Comparison of ENCODE assay signal across 24 cellular contexts in genomic region chr20:61693055-61693600, GRCh38.
DNase-seq lines count a peak whose midpoint lies in the region; ATAC-seq, FAIRE-seq and TF ChIP-seq lines count a peak whose summit lies in the region.
"Had no signal": no experiment of that assay in that cellular context is flagged by ENCODE, and none has a peak within 500 bp of the region (broad histone marks: within the 10 kb centered on the region; RNA-seq: fewer than 3 reads in every experiment).

No MANE protein-coding gene starts in this region.

- H3K36me3 Mint-ChIP-seq in astrocyte (ENCODE audit: low read depth, unreplicated experiment) = no peaks in the 10 kb centered on the region
- H3K36me3 Mint-ChIP-seq in naive thymus-derived CD8-positive, alpha-beta T cell = peaks cover 0 to 2% (median 0%) of the 10 kb centered on the region in 3 donors
- H3K36me3 Mint-ChIP-seq: CD4-positive, CD25-positive, alpha-beta regulatory T cell; IgD-negative memory B cell had no signal

- no peak overlapping the region for H3K9ac ChIP-seq in IMR-90 (ENCODE audit: low read depth, low read length)
- H3K9ac ChIP-seq in astrocyte (ENCODE audit: low read length) = no peak overlapping the region
- peak overlapping the region; percentile 73 for H3K9ac ChIP-seq in neuronal stem cell (ENCODE audit: low read depth, low read length, poor library complexity)

- no peak for TF ChIP-seq POLR2A in IMR-90 (IDR thresholded peaks at IDR 0.05; ENCODE audit: low read depth, low read length)

- H2BK12ac ChIP-seq in neuronal stem cell (ENCODE audit: low read length) = no peak overlapping the region

- H4K5ac ChIP-seq in IMR-90 (ENCODE audit: low read depth, low read length) = no peak overlapping the region

- in situ Hi-C loops in IMR-90 (cut with MboI; ENCODE audit: low sequenced_read_pairs) = no loop called here

- H3K14ac ChIP-seq in IMR-90 (replicated peaks; ENCODE audit: low read depth, low read length) = no peak overlapping the region
- H3K14ac ChIP-seq in neuronal stem cell (ENCODE audit: low read length) = no peak overlapping the region

- TF ChIP-seq CTCF in IMR-90 (conservative IDR thresholded peaks at IDR 0.05; ENCODE audit: low read depth, low read length) (no peak), astrocyte (IDR thresholded peaks at IDR 0.05; ENCODE audit: insufficient read depth, low read depth, low read length) (no peak), omental fat pad (IDR thresholded peaks at IDR 0.05) (no peak)

- ATAC-seq in IMR-90 (ENCODE audit: low read depth) (no peak), omental fat pad (ENCODE audit: low FRiP score) (no peak), GM18502 (IDR thresholded peaks at IDR 0.05; ENCODE audit: poor library complexity, unreplicated experiment) (no peak)
- ATAC-seq in naive thymus-derived CD8-positive, alpha-beta T cell = no peak
- ATAC-seq: GM23338, HCT116 had no signal

- H2BK120ac ChIP-seq in IMR-90 (ENCODE audit: low read depth, low read length) (no peak overlapping the region), neuronal stem cell (ENCODE audit: low read depth, low read length) (no peak overlapping the region)

- H3K18ac ChIP-seq in IMR-90 (ENCODE audit: low read depth, low read length) = no peak overlapping the region
- H3K18ac ChIP-seq in neuronal stem cell (ENCODE audit: low read length) = peak overlapping the region; percentile 84

- no peaks in the 10 kb centered on the region for H3K36me3 ChIP-seq in IMR-90 (ENCODE audit: control insufficient read depth, insufficient read depth, low read length)
- H3K36me3 ChIP-seq in astrocyte (ENCODE audit: insufficient read depth, low read length) = no peaks in the 10 kb centered on the region
- H3K36me3 ChIP-seq in neuronal stem cell (replicated peaks in 1 of 2; ENCODE audit: control insufficient read depth in 2 of 2, insufficient read depth in 2 of 2, low read length in 2 of 2) = no peaks in the 10 kb centered on the region
- H3K36me3 ChIP-seq: BE2C had no signal

- CTCF ChIA-PET in IMR-90 (lab: Yijun Ruan, JAX) = no interaction called here

- H4K20me1 ChIP-seq in IMR-90 (ENCODE audit: insufficient read depth, low read length) (no peaks in the 10 kb centered on the region), astrocyte (ENCODE audit: insufficient read depth, low read length) (peaks cover 3% of the 10 kb centered on the region)

- POLR2A ChIA-PET in IMR-90 (lab: Charles Lee; ENCODE audit: unreplicated experiment) = no interaction called here
- POLR2A ChIA-PET in naive thymus-derived CD8-positive, alpha-beta T cell (lab: Charles Lee) = no interaction called here

- no peak overlapping the region for H3K23ac ChIP-seq in IMR-90 (ENCODE audit: low read depth, low read length)
- no peak overlapping the region for H3K23ac ChIP-seq in neuronal stem cell (ENCODE audit: low read depth, low read length, poor library complexity)

- H3K27ac ChIP-seq in IMR-90 (ENCODE audit: insufficient read depth, low read length) = no peak overlapping the region
- H3K27ac ChIP-seq in astrocyte (ENCODE audit: low read depth, low read length) = no peak overlapping the region
- no peak overlapping the region for H3K27ac ChIP-seq in neuronal stem cell (replicated peaks; ENCODE audit: low read length)
- H3K27ac ChIP-seq: HL-60 had no signal

- TF ChIP-seq RAD21 in IMR-90 (IDR thresholded peaks at IDR 0.05; ENCODE audit: low read length) = no peak

- DNase-seq in IMR-90 (no peak), astrocyte (ENCODE audit: low read depth) (no peak), left kidney (ENCODE audit: low read depth, low spot score) (peak; percentile 33), neuronal stem cell (ENCODE audit: low spot score) (no peak), omental fat pad (ENCODE audit: low spot score) (no peak)
- DNase-seq in naive thymus-derived CD8-positive, alpha-beta T cell = no peak
- DNase-seq: ACHN; BE2C; C1 segment of cervical spinal cord; CD4-positive, CD25-positive, alpha-beta regulatory T cell; CD8-positive, alpha-beta memory T cell; COR-L47; DMS 273 treated with DMSO at 0.1 percent for 48 hours; DMS53; H7; HFFc6 had no signal

- dilution Hi-C loops in IMR-90 (cut with HindIII; ENCODE audit: low sequenced_read_pairs, unreplicated experiment) = no loop called here

- H3K4me3 Mint-ChIP-seq in astrocyte (ENCODE audit: unreplicated experiment) = no peak overlapping the region
- no peak overlapping the region for H3K4me3 Mint-ChIP-seq in naive thymus-derived CD8-positive, alpha-beta T cell
- H3K4me3 Mint-ChIP-seq: CD4-positive, CD25-positive, alpha-beta regulatory T cell; CD8-positive, alpha-beta memory T cell; GM23338; HFFc6; IgD-negative memory B cell had no signal

- H2BK15ac ChIP-seq in IMR-90 (ENCODE audit: low read depth, low read length) (no peak overlapping the region), neuronal stem cell (ENCODE audit: low read length) (no peak overlapping the region)

- no peaks in the 10 kb centered on the region for H3K79me2 ChIP-seq in astrocyte (ENCODE audit: insufficient read depth, low read length)

- intact Hi-C loops in IMR-90 (cut with micrococcal nuclease) = no loop called here

- no peaks in the 10 kb centered on the region for H3K27me3 ChIP-seq in IMR-90 (ENCODE audit: control insufficient read depth, insufficient read depth, low read length)
- no peaks in the 10 kb centered on the region for H3K27me3 ChIP-seq in astrocyte (ENCODE audit: insufficient read depth, low read length)
- H3K27me3 ChIP-seq in neuronal stem cell (ENCODE audit: control insufficient read depth in 3 of 3, insufficient read depth in 3 of 3, low read depth in 1 of 3, low read length in 3 of 3) = no peaks in the 10 kb centered on the region
- H3K27me3 ChIP-seq: BE2C had no signal

- no peak overlapping the region for H2AK5ac ChIP-seq in IMR-90 (ENCODE audit: low read depth, low read length)
- H2AK5ac ChIP-seq in neuronal stem cell (ENCODE audit: low read depth, low read length) = peak overlapping the region; percentile 57

- H3K4me2 ChIP-seq in IMR-90 (ENCODE audit: low read depth, low read length) (no peak overlapping the region), astrocyte (ENCODE audit: low read length) (no peak overlapping the region), neuronal stem cell (ENCODE audit: insufficient read depth, low read length, poor library complexity, severe bottlenecking) (no peak overlapping the region)
- H3K4me2 ChIP-seq: GM23338 had no signal

- no peaks in the 10 kb centered on the region for H3K79me1 ChIP-seq in IMR-90 (ENCODE audit: low read depth in 1 of 2, low read length in 2 of 2)
- no peaks in the 10 kb centered on the region for H3K79me1 ChIP-seq in neuronal stem cell (ENCODE audit: low read depth, low read length)

- H3K9me3 ChIP-seq in IMR-90 (ENCODE audit: control insufficient read depth, insufficient read depth, low read length) = peaks cover 9% of the 10 kb centered on the region; the same call in 1 of the 2 replicates
- H3K9me3 ChIP-seq in astrocyte (ENCODE audit: insufficient read depth, low read depth, low read length) = no peaks in the 10 kb centered on the region
- no peaks in the 10 kb centered on the region for H3K9me3 ChIP-seq in neuronal stem cell (replicated peaks in 1 of 2; ENCODE audit: control insufficient read depth in 2 of 2, insufficient read depth in 1 of 2, low read depth in 1 of 2, low read length in 2 of 2)
- H3K9me3 ChIP-seq: BE2C had no signal

- H3K4me1 ChIP-seq in IMR-90 (ENCODE audit: control insufficient read depth, insufficient read depth, low read length) (no peaks in the 10 kb centered on the region), astrocyte (ENCODE audit: insufficient read depth, low read length) (no peaks in the 10 kb centered on the region), neuronal stem cell (ENCODE audit: control insufficient read depth in 2 of 2, insufficient read depth in 1 of 2, low read depth in 1 of 2, low read length in 2 of 2) (peaks cover 0 to 8% of the 10 kb centered on the region in 2 donors)
- H3K4me1 ChIP-seq: BE2C had no signal

- H4K91ac ChIP-seq in IMR-90 (ENCODE audit: insufficient read depth, low read depth, low read length) (no peak overlapping the region), neuronal stem cell (ENCODE audit: low read depth, low read length, poor library complexity) (no peak overlapping the region)

- H3K4ac ChIP-seq in IMR-90 (ENCODE audit: low read depth, low read length) (no peak overlapping the region), neuronal stem cell (ENCODE audit: low read length) (no peak overlapping the region)

- no peak overlapping the region for H3K4me3 ChIP-seq in IMR-90 (ENCODE audit: insufficient read depth, low read depth, low read length)
- H3K4me3 ChIP-seq in astrocyte (ENCODE audit: insufficient read depth, low read depth, low read length) = no peak overlapping the region
- H3K4me3 ChIP-seq in neuronal stem cell (ENCODE audit: low read length in 2 of 2) = no peak overlapping the region
- H3K4me3 ChIP-seq: GM23338 had no signal

- peaks cover 2% of the 10 kb centered on the region for H3K9me3 Mint-ChIP-seq in astrocyte (ENCODE audit: unreplicated experiment)
- no peaks in the 10 kb centered on the region for H3K9me3 Mint-ChIP-seq in naive thymus-derived CD8-positive, alpha-beta T cell
- H3K9me3 Mint-ChIP-seq: CD8-positive, alpha-beta memory T cell; GM23338 had no signal

- H2AFZ ChIP-seq in IMR-90 (replicated peaks; ENCODE audit: low read length, poor library complexity) (peak overlapping the region; percentile 2), astrocyte (ENCODE audit: low read depth, low read length) (no peak overlapping the region), neuronal stem cell (ENCODE audit: low read length) (no peak overlapping the region)
- H2AFZ ChIP-seq: GM23338 had no signal

- WGBS in IMR-90 (ENCODE audit: extremely low coverage in 2 of 2, insufficient read length in 1 of 2), 2 experiments = 67% methylated on average over 3 of the region's 12 CpGs; no CpG with 5 or more reads in 1 of the 2 experiments
- no CpG with 5 or more reads among the region's 12 CpGs for WGBS in neuronal stem cell (ENCODE audit: extremely low coverage in 2 of 2, insufficient read length in 2 of 2, insufficient replicate concordance in 1 of 2), 2 donors

- no peak for FAIRE-seq in astrocyte (lab: Jason Lieb, UNC)
- FAIRE-seq: A204.1, G401.6, GM12891 had no signal

- peaks cover 63% of the 10 kb centered on the region for H3K27me3 Mint-ChIP-seq in astrocyte (ENCODE audit: low read depth, unreplicated experiment)
- peaks cover 0 to 33% (median 2%) of the 10 kb centered on the region in 5 donors for H3K27me3 Mint-ChIP-seq in naive thymus-derived CD8-positive, alpha-beta T cell
- H3K27me3 Mint-ChIP-seq: CD4-positive, CD25-positive, alpha-beta regulatory T cell; IgD-negative memory B cell had no signal

- no peak overlapping the region for H2AK9ac ChIP-seq in IMR-90 (replicated peaks; ENCODE audit: low read depth, low read length, poor library complexity)

- H4K8ac ChIP-seq in IMR-90 (ENCODE audit: low read depth in 2 of 2, low read length in 2 of 2) (no peak overlapping the region), neuronal stem cell (ENCODE audit: low read depth, low read length) (no peak overlapping the region)

- H3K56ac ChIP-seq in IMR-90 (ENCODE audit: extremely low read depth, insufficient read depth, low read length) = no peak overlapping the region

- no peak overlapping the region for H2BK20ac ChIP-seq in IMR-90 (ENCODE audit: low read depth, low read length)

- no peak overlapping the region for H2BK5ac ChIP-seq in IMR-90 (ENCODE audit: low read depth, low read length, poor library complexity, severe bottlenecking)
- no peak overlapping the region for H2BK5ac ChIP-seq in neuronal stem cell (ENCODE audit: low read length)

- no peaks in the 10 kb centered on the region for H3K9me1 ChIP-seq in IMR-90 (ENCODE audit: insufficient read depth, low read length)

- BruUV-seq in IMR-90 (replicated peaks; lab: Mats Ljungman, UMichigan) = no TSS peak

- peak overlapping the region; percentile 62 for H3K27ac Mint-ChIP-seq in astrocyte (ENCODE audit: unreplicated experiment)
- no peak overlapping the region for H3K27ac Mint-ChIP-seq in naive thymus-derived CD8-positive, alpha-beta T cell
- H3K27ac Mint-ChIP-seq: CD4-positive, CD25-positive, alpha-beta regulatory T cell; GM23338; HFFc6; IgD-negative memory B cell had no signal

- no peaks in the 10 kb centered on the region for H3K4me1 Mint-ChIP-seq in astrocyte (ENCODE audit: low read depth, unreplicated experiment)
- H3K4me1 Mint-ChIP-seq in naive thymus-derived CD8-positive, alpha-beta T cell = no peaks in the 10 kb centered on the region
- H3K4me1 Mint-ChIP-seq: CD4-positive, CD25-positive, alpha-beta regulatory T cell; CD8-positive, alpha-beta memory T cell; GM23338; IgD-negative memory B cell had no signal
